In genomic region chr3:127614928-127615592, GRCh38 we compare ENCODE assay signal across 20 cellular contexts. TPM values are rescaled to one million over a fixed set of nuclear protein-coding genes. Genes with fewer than 3 reads are reported as not detected.
A peak's percentile ranks its signal among the peaks of the same experiment; 100 is the strongest.
DNase-seq lines count a peak whose midpoint lies in the region; ATAC-seq and TF ChIP-seq lines count a peak whose summit lies in the region.
"Had no signal": no experiment of that assay in that cellular context is flagged by ENCODE, and none has a peak within 500 bp of the region (broad histone marks: within the 10 kb centered on the region; RNA-seq: fewer than 3 reads in every experiment).

No MANE protein-coding gene starts in this region.

- no peaks in the 10 kb centered on the region for H3K9me3 Mint-ChIP-seq in endodermal cell
- H3K9me3 Mint-ChIP-seq in neural crest cell, result no peaks in the 10 kb centered on the region
- H3K9me3 Mint-ChIP-seq: activated naive CD4-positive, alpha-beta T cell treated with anti-CD3 and anti-CD28 coated beads, Interleukin-2, amount 50 U/mL, for 24 hours; CD8-positive, alpha-beta memory T cell; naive thymus-derived CD8-positive, alpha-beta T cell had no signal

- DNase-seq in GM03348 (ENCODE audit: low spot score) (peak; percentile 32), endodermal cell (no peak), neural crest cell (ENCODE audit: low read depth, low spot score) (no peak), right atrium auricular region (ENCODE audit: low spot score) (no peak), MV-4-11 (lab: John Stamatoyannopoulos, UW) (no peak)
- DNase-seq: DMS53; effector memory CD4-positive, alpha-beta T cell; KG1; naive thymus-derived CD8-positive, alpha-beta T cell; NCI-H2029; NCI-H226; OCI-M1; pancreas; Right ventricle myocardium superior; SW 1271 had no signal

- peaks cover 83% of the 10 kb centered on the region for H4K20me1 ChIP-seq in BLaER1

- H3K27ac Mint-ChIP-seq in endodermal cell (peak overlapping the region; percentile 50), neural crest cell (ENCODE audit: unreplicated experiment) (peak overlapping the region; percentile 91)
- H3K27ac Mint-ChIP-seq: activated naive CD4-positive, alpha-beta T cell treated with anti-CD3 and anti-CD28 coated beads, Interleukin-2, amount 50 U/mL, for 24 hours; naive thymus-derived CD8-positive, alpha-beta T cell had no signal

- H3K9me3 ChIP-seq in BLaER1, result no peaks in the 10 kb centered on the region
- no peaks in the 10 kb centered on the region for H3K9me3 ChIP-seq in endodermal cell (ENCODE audit: control insufficient read depth, low read length)
- H3K9me3 ChIP-seq in right atrium auricular region, result no peaks in the 10 kb centered on the region
- H3K9me3 ChIP-seq: pancreas, right lobe of liver had no signal

- 83 to 95% methylated on average over 3 to 4 of the region's 4 CpGs for WGBS in endodermal cell (ENCODE audit: insufficient coverage in 1 of 2, insufficient read length in 1 of 2), 2 experiments

- H3K9ac ChIP-seq in BLaER1 (no peak overlapping the region), endodermal cell (ENCODE audit: extremely low read depth, low read length, poor library complexity, severe bottlenecking) (no peak overlapping the region)

- H3K27ac ChIP-seq in BLaER1 (0 out of 2 replicates have a peak overlapping the region, but pooled peaks have one; percentile 35), endodermal cell (ENCODE audit: low read depth, low read length) (no peak overlapping the region), right atrium auricular region (no peak overlapping the region)
- H3K27ac ChIP-seq: pancreas, right lobe of liver had no signal

- H3K4me1 ChIP-seq in BLaER1 (peaks cover 41% of the 10 kb centered on the region), endodermal cell (ENCODE audit: control insufficient read depth, insufficient read depth, low read length) (no peaks in the 10 kb centered on the region), right atrium auricular region (no peaks in the 10 kb centered on the region)
- H3K4me1 ChIP-seq: pancreas had no signal

- no peaks in the 10 kb centered on the region for H3K27me3 ChIP-seq in BLaER1
- no peaks in the 10 kb centered on the region for H3K27me3 ChIP-seq in endodermal cell (ENCODE audit: control insufficient read depth, insufficient read depth, low read length, poor library complexity, severe bottlenecking)
- no peaks in the 10 kb centered on the region for H3K27me3 ChIP-seq in right atrium auricular region
- H3K27me3 ChIP-seq: pancreas, right lobe of liver had no signal

- ATAC-seq in HG03439 (IDR thresholded peaks at IDR 0.05; ENCODE audit: unreplicated experiment), result no peak
- ATAC-seq: naive thymus-derived CD8-positive, alpha-beta T cell; pancreas; right lobe of liver had no signal

- no peak overlapping the region for H3K4me3 ChIP-seq in BLaER1
- no peak overlapping the region for H3K4me3 ChIP-seq in endodermal cell (ENCODE audit: low read length)
- H3K4me3 ChIP-seq in right atrium auricular region, result no peak overlapping the region
- H3K4me3 ChIP-seq: pancreas, right lobe of liver had no signal

- H3K4me3 Mint-ChIP-seq in endodermal cell (no peak overlapping the region), neural crest cell (no peak overlapping the region)
- H3K4me3 Mint-ChIP-seq: activated naive CD4-positive, alpha-beta T cell treated with anti-CD3 and anti-CD28 coated beads, Interleukin-2, amount 50 U/mL, for 24 hours; CD8-positive, alpha-beta memory T cell; naive thymus-derived CD8-positive, alpha-beta T cell had no signal

- H3K36me3 Mint-ChIP-seq in endodermal cell (ENCODE audit: low read depth) (peaks cover 82% of the 10 kb centered on the region), neural crest cell (ENCODE audit: low read depth) (peaks cover 41% of the 10 kb centered on the region)

- H3K27me3 Mint-ChIP-seq in endodermal cell (ENCODE audit: insufficient read depth) (no peaks in the 10 kb centered on the region), neural crest cell (ENCODE audit: low read depth) (no peaks in the 10 kb centered on the region)
- H3K27me3 Mint-ChIP-seq: activated naive CD4-positive, alpha-beta T cell treated with anti-CD3 and anti-CD28 coated beads, Interleukin-2, amount 50 U/mL, for 24 hours; CD8-positive, alpha-beta memory T cell; naive thymus-derived CD8-positive, alpha-beta T cell had no signal

- TF ChIP-seq CTCF in endodermal cell (conservative IDR thresholded peaks at IDR 0.05) (no peak), neural crest cell (conservative IDR thresholded peaks at IDR 0.05) (no peak), right atrium auricular region (IDR thresholded peaks at IDR 0.05) (no peak)

- no peak overlapping the region for H3K4me2 ChIP-seq in BLaER1

- H3K4me1 Mint-ChIP-seq in endodermal cell (no peaks in the 10 kb centered on the region), neural crest cell (no peaks in the 10 kb centered on the region)
- H3K4me1 Mint-ChIP-seq: activated naive CD4-positive, alpha-beta T cell treated with anti-CD3 and anti-CD28 coated beads, Interleukin-2, amount 50 U/mL, for 24 hours; CD8-positive, alpha-beta memory T cell had no signal

- peaks cover 99% of the 10 kb centered on the region for H3K36me3 ChIP-seq in BLaER1
- H3K36me3 ChIP-seq in endodermal cell (ENCODE audit: control insufficient read depth, insufficient read depth, low read length), result peaks cover 75% of the 10 kb centered on the region
- peaks cover 4% of the 10 kb centered on the region for H3K36me3 ChIP-seq in right atrium auricular region
- H3K36me3 ChIP-seq: pancreas had no signal

RNA-seq across cellular contexts. Expression of gene PODXL2, which starts 13.9 kb away (rescaled TPM):
- total RNA-seq in endodermal cell (10 to 100 TPM; 11.8 to 16.5 TPM), neural crest cell (70.8 and 74.0 TPM in 2 replicates), right atrium auricular region (1 to 10 TPM; 1.9 to 2.9 TPM)
- polyA plus RNA-seq in endodermal cell (2013, experiment 1 of 2), result 49.2 TPM
- polyA plus RNA-seq in endodermal cell (2013, experiment 2 of 2), result 46.8 TPM

RNA-seq across cellular contexts. Expression of gene MCM2, which starts 16.8 kb away (rescaled TPM):
- 10 to 100 TPM; 91.5 to 95.9 TPM for total RNA-seq in endodermal cell
- 106 TPM for polyA plus RNA-seq in endodermal cell (2013, experiment 1 of 2)
- polyA plus RNA-seq in endodermal cell (2013, experiment 2 of 2), result 92.1 TPM
- total RNA-seq in neural crest cell, result 223 and 228 TPM in 2 replicates
- 1 to 10 TPM; 3.8 to 5.4 TPM for total RNA-seq in right atrium auricular region

RNA-seq across cellular contexts. Expression of gene TPRA1, which starts 24.5 kb away (rescaled TPM):
- total RNA-seq in endodermal cell (10 to 100 TPM; 22.9 TPM), neural crest cell (27.2 and 27.4 TPM in 2 replicates), right atrium auricular region (10 to 100 TPM; 24.0 to 27.3 TPM)
- polyA plus RNA-seq in endodermal cell (2013, experiment 1 of 2), result 18.2 TPM
- polyA plus RNA-seq in endodermal cell (2013, experiment 2 of 2), result 15.9 TPM

RNA-seq across cellular contexts. Expression of gene ABTB1, which starts 57.7 kb away (rescaled TPM):
- total RNA-seq in endodermal cell, result 10 to 100 TPM; 10.7 to 14.4 TPM
- 8.1 TPM for polyA plus RNA-seq in endodermal cell (2013, experiment 1 of 2)
- 6.5 TPM for polyA plus RNA-seq in endodermal cell (2013, experiment 2 of 2)
- total RNA-seq in neural crest cell, result 6.8 and 7.2 TPM in 2 replicates
- total RNA-seq in right atrium auricular region, result 10 to 100 TPM; 14.9 to 16.9 TPM

Comparison
In these comparisons a context has a peak if more than half of its experiments do, and no peak if none do; other contexts are left out.
1. RNA of gene MCM2, which starts 16.8 kb away (total RNA-seq): 223 to 228 TPM in neural crest cell and 91.5 to 95.9 TPM in endodermal cell; 3.8 to 5.4 TPM in right atrium auricular region; every median in the first group is over 10 times any median in the second.